In genomic region chr2:179898873-179899272, GRCh38 we compare ENCODE assay signal across 8 cellular contexts. TPM values are rescaled to one million over a fixed set of nuclear protein-coding genes. Genes with fewer than 3 reads are reported as not detected.
DNase-seq lines count a peak whose midpoint lies in the region; ATAC-seq, FAIRE-seq and TF ChIP-seq lines count a peak whose summit lies in the region.

No MANE protein-coding gene starts in this region.

- no peaks in the 10 kb centered on the region for H3K4me1 ChIP-seq in HepG2 (ENCODE audit: insufficient read depth, low read length)
- no peaks in the 10 kb centered on the region for H3K4me1 ChIP-seq in uterus

- no peaks in the 10 kb centered on the region for H3K79me2 ChIP-seq in HepG2 (ENCODE audit: insufficient read depth, low read length)

- H3K4me2 ChIP-seq in HepG2 (ENCODE audit: low read depth, low read length): no peak overlapping the region

- POLR2A ChIA-PET in HepG2 (lab: Yijun Ruan, JAX): no interaction called here

- CTCF ChIA-PET in HepG2 (lab: Yijun Ruan, JAX; ENCODE audit: low intra/inter-chr PET ratio, low total read pairs): interaction anchor here (1.2 to 1.5 kb wide), 3 partner anchors 56 to 488 kb away, joined by 3 to 8 read pairs (median 4); no protein-coding TSS in a partner anchor

- no peak for TF ChIP-seq EP300 in HepG2 (IDR thresholded peaks at IDR 0.05; ENCODE audit: low read depth in 2 of 2, low read length in 2 of 2)
- TF ChIP-seq EP300 in HepG2 (CRISPR knock-in tag; IDR thresholded peaks at IDR 0.05; ENCODE audit: borderline replicate concordance): no peak

- H3K9me3 ChIP-seq in HepG2 (ENCODE audit: low read length) (no peaks in the 10 kb centered on the region), uterus (no peaks in the 10 kb centered on the region)

- no peaks in the 10 kb centered on the region; a peak in 1 of 5 replicates for H3K27me3 ChIP-seq in HepG2 (ENCODE audit: control insufficient read depth in 1 of 2, insufficient read depth in 2 of 2, low read length in 2 of 2)
- no peaks in the 10 kb centered on the region for H3K27me3 ChIP-seq in uterus

- H3K27ac ChIP-seq in HepG2 (ENCODE audit: extremely low read length, insufficient read depth, low read length) (no peak overlapping the region), uterus (no peak overlapping the region)

- WGBS in HepG2 (ENCODE audit: low lambda C conversion rate): 20% methylated on average over 4 of the region's 4 CpGs

- TF ChIP-seq POLR2A in HepG2 (IDR thresholded peaks at IDR 0.05; ENCODE audit: insufficient read depth in 1 of 2, low read depth in 2 of 2, low read length in 2 of 2) (no peak), uterus (IDR thresholded peaks at IDR 0.05) (no peak)

- H3K36me3 ChIP-seq in HepG2 (replicated peaks in 1 of 2; ENCODE audit: control insufficient read depth in 1 of 2, insufficient read depth in 2 of 2, low read length in 2 of 2): no peaks in the 10 kb centered on the region
- no peaks in the 10 kb centered on the region for H3K36me3 ChIP-seq in uterus

- TF ChIP-seq RAD21 in HepG2 (CRISPR knock-in tag; IDR thresholded peaks at IDR 0.05): no peak

- ATAC-seq in GM21529 (IDR thresholded peaks at IDR 0.05; ENCODE audit: unreplicated experiment) (peak; percentile 96), HepG2 (peak; percentile 100)

- TF ChIP-seq CTCF in HepG2 (CRISPR knock-in tag; IDR thresholded peaks at IDR 0.05) (peak; percentile 76), uterus (IDR thresholded peaks at IDR 0.05) (no peak)

- H3K4me3 ChIP-seq in HepG2 (replicated peaks in 1 of 3; ENCODE audit: insufficient read depth in 1 of 3, low read depth in 2 of 3, low read length in 3 of 3): no peak overlapping the region
- H3K4me3 ChIP-seq in uterus: no peak overlapping the region

- peak; percentile 19 for DNase-seq in NCI-H2171 treated with DMSO at 0.1 percent for 48 hours (lab: John Stamatoyannopoulos, UW)
- DNase-seq in NCI-H2171 (lab: John Stamatoyannopoulos, UW): no peak
- peak; percentile 62 for DNase-seq in KBM-7
- peak; percentile 11 for DNase-seq in UCSD-AML1 (lab: John Stamatoyannopoulos, UW; ENCODE audit: unreplicated experiment)
- DNase-seq in HepG2 (ENCODE audit: low spot score): peak; percentile 65
- no peak for DNase-seq in head of caudate nucleus
- DNase-seq in uterus: no peak

- peak; percentile 80 for FAIRE-seq in HepG2 (lab: Jason Lieb, UNC)

- H2AFZ ChIP-seq in HepG2 (ENCODE audit: low read length): no peak overlapping the region

- no peak overlapping the region for H3K9ac ChIP-seq in HepG2 (ENCODE audit: insufficient read depth, low read depth, low read length)

- intact Hi-C loops in HepG2 (cut with micrococcal nuclease; ENCODE audit: unreplicated experiment): loop anchor here (1.0 to 5.0 kb wide), 2 partner anchors 57 to 477 kb away; no protein-coding TSS in a partner anchor
- intact Hi-C loops in head of caudate nucleus (cut with DNase I): no loop called here
- intact Hi-C loops in uterus (cut with DNase I; ENCODE audit: low total_unique reads): no loop called here

- no TSS peak for BruUV-seq in HepG2 (replicated peaks; lab: Mats Ljungman, UMichigan)

- H4K20me1 ChIP-seq in HepG2 (ENCODE audit: insufficient read depth, low read length): no peaks in the 10 kb centered on the region

- in situ Hi-C loops in KBM-7 (cut with MboI; ENCODE audit: low pct_unique_long_range_greater_than_20kb, low sequenced_read_pairs) (no loop called here), HepG2 (cut with HindIII; ENCODE audit: extremely low pct_ligation_motif_present, low pct_unique_long_range_greater_than_20kb) (no loop called here)

TF ChIP-seq in HepG2, 621 proteins besides CTCF, POLR2A, EP300 and RAD21 (continues in another document):
- TF ChIP-seq JUND (CRISPR knock-in tag; IDR thresholded peaks at IDR 0.05): no peak
- TF ChIP-seq THAP9 (CRISPR knock-in tag; IDR thresholded peaks at IDR 0.05; ENCODE audit: borderline replicate concordance): no peak
- TF ChIP-seq ZNF709 (CRISPR knock-in tag; IDR thresholded peaks at IDR 0.05): no peak
- TF ChIP-seq GLI4 (CRISPR knock-in tag; IDR thresholded peaks at IDR 0.05; ENCODE audit: borderline replicate concordance): no peak
- no peak for TF ChIP-seq ZNF33B (CRISPR knock-in tag; IDR thresholded peaks at IDR 0.05)
- TF ChIP-seq THRA (CRISPR knock-in tag; IDR thresholded peaks at IDR 0.05; ENCODE audit: borderline replicate concordance): peak; percentile 65; the same call in 1 of the 2 replicates
- TF ChIP-seq ZNF281 (CRISPR knock-in tag; IDR thresholded peaks at IDR 0.05; ENCODE audit: borderline replicate concordance): no peak
- TF ChIP-seq STAG1 (CRISPR knock-in tag; IDR thresholded peaks at IDR 0.05): peak; percentile 70
- TF ChIP-seq ELF1 (CRISPR knock-in tag; IDR thresholded peaks at IDR 0.05): peak; percentile 44; the same call in 1 of the 2 replicates

RNA-seq across cellular contexts. Expression of gene ZNF385B, which starts 37.5 kb away (rescaled TPM):
- total RNA-seq in HepG2 (2016; rRNA removed; fragmentation: Illumina TruSeq; extraction: Trizol) (3.3 and 4.0 TPM in 2 replicates), uterus (1 to 10 TPM in 1 of 4 donors, under 1 TPM in 1, not detected in 2; 0.41 to 3.3 TPM)
- total RNA-seq in HepG2 (2016; cell fraction: cytosol; rRNA removed; fragmentation: Illumina TruSeq; extraction: Trizol; ENCODE audit: low read depth): 0.91 and 1.4 TPM in 2 replicates
- 3.7 and 4.7 TPM in 2 replicates for total RNA-seq in HepG2 (2016; cell fraction: insoluble cytoplasmic fraction; rRNA removed; fragmentation: Illumina TruSeq; extraction: Trizol)
- 3.0 and 4.0 TPM in 2 replicates for total RNA-seq in HepG2 (2016; cell fraction: membrane; rRNA removed; fragmentation: Illumina TruSeq; extraction: Trizol)
- total RNA-seq in HepG2 (2016; cell fraction: nucleus; rRNA removed; fragmentation: Illumina TruSeq; extraction: Trizol): 8.5 and 9.0 TPM in 2 replicates
- polyA plus RNA-seq in HepG2 (2011; rRNA removed): 5.6 and 6.7 TPM in 2 replicates
- 3.7 and 4.0 TPM in 2 replicates for polyA plus RNA-seq in HepG2 (2011; cell fraction: cytosol; rRNA removed)
- 3.8 and 4.5 TPM in 2 replicates for polyA plus RNA-seq in HepG2 (2011; cell fraction: nucleus; rRNA removed)
- polyA plus RNA-seq in HepG2 (2012): 3.8 and 6.1 TPM in 2 replicates
- 1.5 and 1.7 TPM in 2 replicates for polyA plus RNA-seq in HepG2 (2016; cell fraction: cytosol; fragmentation: Illumina TruSeq; extraction: Trizol; ENCODE audit: low read depth)
- polyA plus RNA-seq in HepG2 (2016; cell fraction: insoluble cytoplasmic fraction; fragmentation: Illumina TruSeq; extraction: Trizol; ENCODE audit: low read depth): 9.0 and 10.1 TPM in 2 replicates
- 4.7 and 5.6 TPM in 2 replicates for polyA plus RNA-seq in HepG2 (2016; cell fraction: membrane; fragmentation: Illumina TruSeq; extraction: Trizol; ENCODE audit: low read depth)
- polyA plus RNA-seq in HepG2 (2016; cell fraction: nucleus; fragmentation: Illumina TruSeq; extraction: Trizol; ENCODE audit: insufficient read depth, low read depth): 8.6 and 9.5 TPM in 2 replicates
- polyA minus RNA-seq in HepG2 (2011; rRNA and poly(A)+ RNA removed; ENCODE audit: low replicate concordance): 8.8 TPM in 1 of 2 replicates, not detected in the other
- polyA minus RNA-seq in HepG2 (2011; cell fraction: cytosol; rRNA and poly(A)+ RNA removed): 4.1 and 4.4 TPM in 2 replicates
- polyA minus RNA-seq in HepG2 (2011; cell fraction: nucleus; rRNA and poly(A)+ RNA removed): 32.3 and 34.8 TPM in 2 replicates

Comparison
In these comparisons a context has a peak if more than half of its experiments do, and no peak if none do; other contexts are left out.
1. DNase-seq: peak in NCI-H2171 treated with DMSO at 0.1 percent for 48 hours (single experiment), KBM-7 (single experiment), UCSD-AML1 (single experiment) and HepG2 (single experiment); none in NCI-H2171 (single experiment), head of caudate nucleus (0 of 42) and uterus (0 of 2).